ENCODE assay signal across 10 cellular contexts in genomic region chr11:65060913-65061408, GRCh38. TPM values are rescaled to one million over a fixed set of nuclear protein-coding genes. Genes with fewer than 3 reads are reported as not detected.
A peak's percentile ranks its signal among the peaks of the same experiment; 100 is the strongest.
DNase-seq lines count a peak whose midpoint lies in the region; ATAC-seq and TF ChIP-seq lines count a peak whose summit lies in the region.
"Had no signal": no experiment of that assay in that cellular context is flagged by ENCODE, and none has a peak within 500 bp of the region (broad histone marks: within the 10 kb centered on the region; RNA-seq: fewer than 3 reads in every experiment).

No MANE protein-coding gene starts in this region.

- H3K27me3 ChIP-seq in DND-41 (ENCODE audit: insufficient read depth, low read length, poor library complexity) (no peaks in the 10 kb centered on the region), testis (no peaks in the 10 kb centered on the region)

- no peaks in the 10 kb centered on the region for H3K79me2 ChIP-seq in DND-41 (ENCODE audit: insufficient read depth, low read length)

- DNase-seq in DND-41 (no peak), NOMO-1 treated with DMSO at 0.1 percent for 48 hours (lab: John Stamatoyannopoulos, UW; ENCODE audit: unreplicated experiment) (peak; percentile 35), fibroblast of pulmonary artery (ENCODE audit: low read depth) (peak; percentile 45), NCI-H1694 (lab: John Stamatoyannopoulos, UW) (no peak), H4 (ENCODE audit: low spot score) (no peak), testis (no peak)
- DNase-seq: caudate nucleus; NCI-H1105 treated with DMSO at 0.1 percent for 48 hours; stimulated activated CD4-positive, alpha-beta T cell treated with anti-CD3 and anti-CD28 coated beads, Interleukin-1b, Interleukin-23, amount 100 ng/mL, for 48 hours had no signal

- H3K9me3 ChIP-seq in DND-41 (ENCODE audit: insufficient read depth, low read length, severe bottlenecking) (no peaks in the 10 kb centered on the region), testis (no peaks in the 10 kb centered on the region)

- TF ChIP-seq CTCF in DND-41 (IDR thresholded peaks at IDR 0.05; ENCODE audit: borderline replicate concordance, extremely low read depth, low read length, poor library complexity, severe bottlenecking) (peak; percentile 11), fibroblast of pulmonary artery (IDR thresholded peaks at IDR 0.05; ENCODE audit: low read length, missing control alignments) (peak; percentile 41), testis (IDR thresholded peaks at IDR 0.05) (no peak)

- no peak overlapping the region for H3K4me3 ChIP-seq in DND-41 (ENCODE audit: low read depth in 1 of 2, low read length in 2 of 2)
- H3K4me3 ChIP-seq in fibroblast of pulmonary artery (replicated peaks; ENCODE audit: low read depth, low read length): no peak overlapping the region
- no peak overlapping the region for H3K4me3 ChIP-seq in testis
- H3K4me3 ChIP-seq: lung had no signal

- H4K20me1 ChIP-seq in DND-41 (ENCODE audit: insufficient read depth, low read length): no peaks in the 10 kb centered on the region

- intact Hi-C loops in testis (cut with DNase I; ENCODE audit: low total_unique reads): no loop called here

- 76% methylated on average over 7 to 9 of the region's 9 CpGs for WGBS in testis, 2 donors

- H3K4me2 ChIP-seq in DND-41 (ENCODE audit: insufficient read depth, low read length): no peak overlapping the region

- H3K4me1 ChIP-seq in DND-41 (ENCODE audit: insufficient read depth, low read length): no peaks in the 10 kb centered on the region
- no peaks in the 10 kb centered on the region for H3K4me1 ChIP-seq in testis

- H3K36me3 ChIP-seq in DND-41 (ENCODE audit: insufficient read depth, low read length) (no peaks in the 10 kb centered on the region), testis (ENCODE audit: low read depth, missing control alignments) (no peaks in the 10 kb centered on the region)

- TF ChIP-seq POLR2A in testis (IDR thresholded peaks at IDR 0.05): no peak

- no peak for ATAC-seq in DND-41 (ENCODE audit: insufficient read depth, low read depth)

- H3K9ac ChIP-seq in DND-41 (ENCODE audit: low read depth, low read length): no peak overlapping the region

- no peak overlapping the region for H2AFZ ChIP-seq in DND-41 (ENCODE audit: low read depth, low read length)

- H3K27ac ChIP-seq in DND-41 (ENCODE audit: low read length): no peak overlapping the region
- no peak overlapping the region for H3K27ac ChIP-seq in testis

RNA-seq across cellular contexts. Expression of gene NAALADL1, which starts 2.6 kb away (rescaled TPM):
- total RNA-seq in H4 (2014; rRNA removed; shearing (Covaris generic)): not detected in 2 replicates
- 10 to 100 TPM; 16.5 to 18.1 TPM for total RNA-seq in testis
- 16.0 TPM for polyA plus RNA-seq in testis (ENCODE audit: insufficient read depth, low read depth, low replicate concordance)

RNA-seq across cellular contexts. Expression of gene SAC3D1, which starts 20.0 kb away (rescaled TPM):
- 4.1 and 10.7 TPM in 2 replicates for total RNA-seq in H4 (2014; rRNA removed; shearing (Covaris generic))
- total RNA-seq in testis: 10 to 100 TPM; 40.5 to 41.0 TPM
- polyA plus RNA-seq in testis (ENCODE audit: insufficient read depth, low read depth, low replicate concordance): 63.5 TPM

RNA-seq across cellular contexts. Expression of gene CDCA5, which starts 22.9 kb away (rescaled TPM):
- 28.7 and 30.5 TPM in 2 replicates for total RNA-seq in H4 (2014; rRNA removed; shearing (Covaris generic))
- 10 to 100 TPM; 28.5 to 50.9 TPM for total RNA-seq in testis
- 93.3 TPM for polyA plus RNA-seq in testis (ENCODE audit: insufficient read depth, low read depth, low replicate concordance)

RNA-seq across cellular contexts. Expression of gene ZFPL1, which starts 23.1 kb away (rescaled TPM):
- total RNA-seq in H4 (2014; rRNA removed; shearing (Covaris generic)): 35.7 and 40.5 TPM in 2 replicates
- 10 to 100 TPM; 52.7 to 57.2 TPM for total RNA-seq in testis
- 70.6 TPM for polyA plus RNA-seq in testis (ENCODE audit: insufficient read depth, low read depth, low replicate concordance)

RNA-seq across cellular contexts. Expression of gene SNX15, which starts 33.7 kb away (rescaled TPM):
- 6.3 and 8.5 TPM in 2 replicates for total RNA-seq in H4 (2014; rRNA removed; shearing (Covaris generic))
- 10 to 100 TPM; 17.0 to 22.5 TPM for total RNA-seq in testis
- 15.6 TPM for polyA plus RNA-seq in testis (ENCODE audit: insufficient read depth, low read depth, low replicate concordance)

Comparison
In these comparisons a context has a peak if more than half of its experiments do, and no peak if none do; other contexts are left out.
1. DNase-seq: peak in NOMO-1 treated with DMSO at 0.1 percent for 48 hours (single experiment) and fibroblast of pulmonary artery (single experiment); none in DND-41 (single experiment), NCI-H1694 (single experiment), H4 (single experiment) and testis (single experiment).
2. CTCF ChIP-seq: peak in DND-41 (single experiment) and fibroblast of pulmonary artery (single experiment); none in testis (0 of 3).
3. RNA of gene NAALADL1, which starts 2.6 kb away (total RNA-seq): 16.5 to 18.1 TPM in testis; not detected in H4; every median in the first group is over 10 times any median in the second.